ENCODE assay signal across 19 cellular contexts in genomic region chr13:31556376-31556775, GRCh38.
DNase-seq lines count a peak whose midpoint lies in the region; ATAC-seq and TF ChIP-seq lines count a peak whose summit lies in the region.
"Had no signal": no experiment of that assay in that cellular context is flagged by ENCODE, and none has a peak within 500 bp of the region (broad histone marks: within the 10 kb centered on the region; RNA-seq: fewer than 3 reads in every experiment).

No MANE protein-coding gene starts in this region.

- ATAC-seq in natural killer cell treated with Interleukin-12 subunit alpha and Interleukin-12 subunit beta and Interleukin-15 and Interleukin-18, amount 100 ng/mL, for 72 hours, result no peak
- ATAC-seq: PC-3 had no signal

- TF ChIP-seq CTCF in fibroblast of mammary gland (conservative IDR thresholded peaks at IDR 0.05; ENCODE audit: control insufficient read depth, insufficient read depth, low read depth, low read length) (no peak), stomach (IDR thresholded peaks at IDR 0.05) (no peak), uterus (IDR thresholded peaks at IDR 0.05) (no peak)

- no peaks in the 10 kb centered on the region for H3K27me3 ChIP-seq in stomach
- no peaks in the 10 kb centered on the region for H3K27me3 ChIP-seq in uterus
- H3K27me3 ChIP-seq: tibial artery had no signal

- H3K4me3 Mint-ChIP-seq in natural killer cell treated with Interleukin-12 subunit alpha and Interleukin-12 subunit beta and Interleukin-15 and Interleukin-18, amount 100 ng/mL, for 72 hours, result no peak overlapping the region
- H3K4me3 Mint-ChIP-seq: CD14-positive monocyte, naive B cell had no signal

- 59 to 72% (median 66%) methylated on average over 5 of the region's 5 CpGs for WGBS in stomach, 5 donors

- H3K36me3 ChIP-seq in stomach (no peaks in the 10 kb centered on the region), uterus (no peaks in the 10 kb centered on the region)
- H3K36me3 ChIP-seq: prostate gland, tibial artery had no signal

- H3K27ac ChIP-seq in stomach, result no peak overlapping the region
- H3K27ac ChIP-seq in uterus, result no peak overlapping the region
- H3K27ac ChIP-seq: prostate gland, SK-N-MC, tibial artery had no signal

- H3K9me3 Mint-ChIP-seq in natural killer cell treated with Interleukin-12 subunit alpha and Interleukin-12 subunit beta and Interleukin-15 and Interleukin-18, amount 100 ng/mL, for 72 hours, result peaks cover 4% of the 10 kb centered on the region

- TF ChIP-seq POLR2A in stomach (IDR thresholded peaks at IDR 0.05), result no peak
- TF ChIP-seq POLR2A in uterus (IDR thresholded peaks at IDR 0.05), result no peak

- DNase-seq in GM03348 (ENCODE audit: low spot score) (peak; percentile 49), NCI-H226 (peak; percentile 13), fibroblast of mammary gland (ENCODE audit: low read depth) (peak; percentile 75), renal cortical epithelial cell (ENCODE audit: low read depth) (peak; percentile 12), NCI-H2081 (lab: John Stamatoyannopoulos, UW) (no peak), stomach (no peak), uterus (no peak)
- DNase-seq in natural killer cell treated with Interleukin-12 subunit alpha and Interleukin-12 subunit beta and Interleukin-15 and Interleukin-18, amount 100 ng/mL, for 72 hours (ENCODE audit: low spot score), result no peak
- DNase-seq: activated CD4-positive, alpha-beta T cell treated with anti-CD3 and anti-CD28 coated beads for 48 hours; activated CD8-positive, alpha-beta memory T cell treated with anti-CD3 and anti-CD28 coated beads, Interleukin-2, amount 50 U/mL, for 4 hours; activated effector memory CD4-positive, alpha-beta T cell treated with anti-CD3 and anti-CD28 coated beads, Interleukin-2, amount 50 U/mL, for 16 hours; naive B cell; NCI-H2029 treated with DMSO at 0.1 percent for 48 hours; NCI-H774; PC-3; tibial artery had no signal

- H3K36me3 Mint-ChIP-seq in natural killer cell treated with Interleukin-12 subunit alpha and Interleukin-12 subunit beta and Interleukin-15 and Interleukin-18, amount 100 ng/mL, for 72 hours, result no peaks in the 10 kb centered on the region
- H3K36me3 Mint-ChIP-seq: CD14-positive monocyte, naive B cell had no signal

- intact Hi-C loops in stomach (cut with DNase I; ENCODE audit: low total_unique reads) (no loop called here), uterus (cut with DNase I; ENCODE audit: low total_unique reads) (no loop called here)

- H3K4me1 ChIP-seq in stomach (no peaks in the 10 kb centered on the region), uterus (no peaks in the 10 kb centered on the region)
- H3K4me1 ChIP-seq: prostate gland, tibial artery had no signal

- H3K4me1 Mint-ChIP-seq in natural killer cell treated with Interleukin-12 subunit alpha and Interleukin-12 subunit beta and Interleukin-15 and Interleukin-18, amount 100 ng/mL, for 72 hours (ENCODE audit: low read depth in 2 of 2), result no peaks in the 10 kb centered on the region
- H3K4me1 Mint-ChIP-seq: CD14-positive monocyte, naive B cell had no signal

- H3K9me3 ChIP-seq in stomach (no peaks in the 10 kb centered on the region), uterus (no peaks in the 10 kb centered on the region)
- H3K9me3 ChIP-seq: prostate gland, tibial artery had no signal

- H3K27ac Mint-ChIP-seq in natural killer cell treated with Interleukin-12 subunit alpha and Interleukin-12 subunit beta and Interleukin-15 and Interleukin-18, amount 100 ng/mL, for 72 hours, result no peak overlapping the region
- H3K27ac Mint-ChIP-seq: CD14-positive monocyte, naive B cell had no signal

- TF ChIP-seq EP300 in stomach (IDR thresholded peaks at IDR 0.05), result no peak

- H3K4me3 ChIP-seq in fibroblast of mammary gland (ENCODE audit: control insufficient read depth, low read depth, low read length), result no peak overlapping the region
- no peak overlapping the region for H3K4me3 ChIP-seq in stomach
- H3K4me3 ChIP-seq in uterus, result no peak overlapping the region
- H3K4me3 ChIP-seq: prostate gland, SK-N-MC, tibial artery had no signal

- H3K27me3 Mint-ChIP-seq in natural killer cell treated with Interleukin-12 subunit alpha and Interleukin-12 subunit beta and Interleukin-15 and Interleukin-18, amount 100 ng/mL, for 72 hours, result peaks cover 5 to 25% of the 10 kb centered on the region in 2 donors

Comparison
In these comparisons a context has a peak if more than half of its experiments do, and no peak if none do; other contexts are left out.
1. DNase-seq: peak in GM03348 (single experiment), NCI-H226 (single experiment), fibroblast of mammary gland (single experiment) and renal cortical epithelial cell (single experiment); none in NCI-H2081 (0 of 2), stomach (single experiment), uterus (0 of 2) and natural killer cell treated with Interleukin-12 subunit alpha and Interleukin-12 subunit beta and Interleukin-15 and Interleukin-18, amount 100 ng/mL, for 72 hours (single experiment).